ENCODE assay signal across 9 cellular contexts in genomic region chr17:2068589-2069051, GRCh38. TPM values are rescaled to one million over a fixed set of nuclear protein-coding genes. Genes with fewer than 3 reads are reported as not detected.
A peak's percentile ranks its signal among the peaks of the same experiment; 100 is the strongest.
DNase-seq lines count a peak whose midpoint lies in the region; ATAC-seq, FAIRE-seq and TF ChIP-seq lines count a peak whose summit lies in the region.
"Had no signal": no experiment of that assay in that cellular context is flagged by ENCODE, and none has a peak within 500 bp of the region (broad histone marks: within the 10 kb centered on the region; RNA-seq: fewer than 3 reads in every experiment).

No MANE protein-coding gene starts in this region.

- H3K36me3 Mint-ChIP-seq in MCF 10A (ENCODE audit: insufficient read depth, unreplicated experiment): peaks cover 18% of the 10 kb centered on the region
- H3K36me3 Mint-ChIP-seq in activated naive CD8-positive, alpha-beta T cell: peaks cover 29% of the 10 kb centered on the region

- no peaks in the 10 kb centered on the region for H3K27me3 Mint-ChIP-seq in MCF 10A (ENCODE audit: insufficient read depth, unreplicated experiment)
- H3K27me3 Mint-ChIP-seq in activated naive CD8-positive, alpha-beta T cell: no peaks in the 10 kb centered on the region

- DNase-seq in breast epithelium (ENCODE audit: low spot score in 2 of 2) (no peak), MCF 10A (ENCODE audit: unreplicated experiment) (no peak), kidney (peak; percentile 79), upper lobe of left lung (peak in 1 of 2 donors; percentile 65), GM19240 (ENCODE audit: insufficient read length, low spot score) (no peak), D721Med (ENCODE audit: insufficient read length, low spot score) (no peak), dedifferentiated amniotic fluid mesenchymal stem cell (ENCODE audit: extremely low spot score) (no peak)

- H3K27ac Mint-ChIP-seq in MCF 10A (ENCODE audit: low read depth, unreplicated experiment): no peak overlapping the region
- H3K27ac Mint-ChIP-seq in activated naive CD8-positive, alpha-beta T cell: peak overlapping the region; percentile 61

- no peaks in the 10 kb centered on the region for H3K27me3 ChIP-seq in breast epithelium
- no peaks in the 10 kb centered on the region for H3K27me3 ChIP-seq in upper lobe of left lung

- POLR2A ChIA-PET in MCF 10A (lab: Yijun Ruan, JAX): interaction anchor here (0.6 kb wide), 1 partner anchor 72 kb away, joined by 4 read pairs; no protein-coding TSS in a partner anchor

- CTCF ChIA-PET in MCF 10A (lab: Yijun Ruan, JAX): interaction anchor here (1.2 to 1.8 kb wide), 3 partner anchors 13 to 177 kb away, joined by 3 to 6 read pairs (median 4); partner anchors contain the start of gene HIC1

- no peaks in the 10 kb centered on the region for H3K4me1 Mint-ChIP-seq in MCF 10A (ENCODE audit: insufficient read depth, unreplicated experiment)
- H3K4me1 Mint-ChIP-seq in activated naive CD8-positive, alpha-beta T cell (ENCODE audit: low read depth): peaks cover 27% of the 10 kb centered on the region

- peaks cover 11 to 12% of the 10 kb centered on the region in 2 donors for H3K4me1 ChIP-seq in breast epithelium
- peaks cover 0 to 18% of the 10 kb centered on the region in 2 donors for H3K4me1 ChIP-seq in kidney (ENCODE audit: control insufficient read depth in 1 of 2, insufficient read depth in 1 of 2, low read depth in 1 of 2, low read length in 2 of 2)
- peaks cover 54 to 70% (median 62%) of the 10 kb centered on the region in 4 donors for H3K4me1 ChIP-seq in upper lobe of left lung

- H3K4me3 Mint-ChIP-seq in MCF 10A (ENCODE audit: unreplicated experiment): no peak overlapping the region
- peak overlapping the region; percentile 40 for H3K4me3 Mint-ChIP-seq in activated naive CD8-positive, alpha-beta T cell
- H3K4me3 Mint-ChIP-seq: activated naive CD4-positive, alpha-beta T cell treated with anti-CD3 and anti-CD28 coated beads, Interleukin-2, amount 50 U/mL, for 24 hours had no signal

- no peak for ATAC-seq in upper lobe of left lung (ENCODE audit: low FRiP score in 2 of 2)

- H3K4me3 ChIP-seq in breast epithelium (no peak overlapping the region), kidney (ENCODE audit: low read length in 2 of 2) (no peak overlapping the region), upper lobe of left lung (no peak overlapping the region)

- TF ChIP-seq CTCF in breast epithelium (IDR thresholded peaks at IDR 0.05) (no peak), MCF 10A (IDR thresholded peaks at IDR 0.05; ENCODE audit: unreplicated experiment) (no peak), kidney (IDR thresholded peaks at IDR 0.05; ENCODE audit: borderline replicate concordance, extremely low read depth, insufficient read depth) (no peak), upper lobe of left lung (IDR thresholded peaks at IDR 0.05) (no peak), D721Med (IDR thresholded peaks at IDR 0.05; ENCODE audit: insufficient read depth, missing control alignments) (no peak)

- intact Hi-C loops in breast epithelium (cut with DNase I; ENCODE audit: low total_unique reads) (no loop called here), MCF 10A (cut with micrococcal nuclease) (no loop called here), kidney (cut with DNase I) (no loop called here)

- TF ChIP-seq EP300 in upper lobe of left lung (IDR thresholded peaks at IDR 0.05): no peak

- H3K9me3 Mint-ChIP-seq in MCF 10A (ENCODE audit: unreplicated experiment): no peaks in the 10 kb centered on the region
- H3K9me3 Mint-ChIP-seq in activated naive CD8-positive, alpha-beta T cell (ENCODE audit: low read depth): no peaks in the 10 kb centered on the region
- H3K9me3 Mint-ChIP-seq: activated naive CD4-positive, alpha-beta T cell treated with anti-CD3 and anti-CD28 coated beads, Interleukin-2, amount 50 U/mL, for 24 hours had no signal

- no peak for FAIRE-seq in kidney (lab: Jason Lieb, UNC)
- no peak for FAIRE-seq in D721Med (lab: Jason Lieb, UNC)

- H3K27ac ChIP-seq in breast epithelium: peak overlapping the region; percentile 78 to 89
- no peak overlapping the region for H3K27ac ChIP-seq in kidney (ENCODE audit: low read depth in 2 of 2, low read length in 2 of 2)
- H3K27ac ChIP-seq in upper lobe of left lung: peak overlapping the region; percentile 9 to 84 (median 70)

- BruUV-seq in MCF 10A (replicated peaks; lab: Mats Ljungman, UMichigan): no TSS peak

- WGBS in upper lobe of left lung, 2 donors: 80 to 82% methylated on average over 12 to 13 of the region's 15 CpGs

- H3K9me3 ChIP-seq in breast epithelium (no peaks in the 10 kb centered on the region), kidney (ENCODE audit: control insufficient read depth in 1 of 2, low read length in 2 of 2) (no peaks in the 10 kb centered on the region), upper lobe of left lung (no peaks in the 10 kb centered on the region)

- H3K36me3 ChIP-seq in breast epithelium (no peaks in the 10 kb centered on the region), kidney (ENCODE audit: control insufficient read depth in 1 of 2, insufficient read depth in 2 of 2, low read length in 2 of 2) (peaks cover 0 to 6% of the 10 kb centered on the region in 2 donors), upper lobe of left lung (peaks cover 0 to 27% (median 15%) of the 10 kb centered on the region in 4 donors)

- TF ChIP-seq POLR2A in breast epithelium (IDR thresholded peaks at IDR 0.05) (no peak), upper lobe of left lung (IDR thresholded peaks at IDR 0.05) (no peak)

- H3K9ac ChIP-seq in kidney (ENCODE audit: low read length in 2 of 2): no peak overlapping the region

RNA-seq across cellular contexts. Expression of gene HIC1, which starts 13.7 kb away (rescaled TPM):
- total RNA-seq in breast epithelium (10 to 100 TPM; 12.6 to 16.4 (median 12.7) TPM), MCF 10A (2022) (0.59 and 1.0 TPM in 2 replicates), kidney (13.0 TPM), upper lobe of left lung (10 to 100 TPM in 5 of 6 donors, 1 to 10 TPM in 1; 8.0 to 25.5 (median 19.1) TPM)
- 2.7 TPM for polyA plus RNA-seq in kidney (ENCODE audit: insufficient read depth, low read depth, low replicate concordance)

RNA-seq across cellular contexts. Expression of gene OVCA2, which starts 26.8 kb away (rescaled TPM):
- total RNA-seq in breast epithelium: 10 to 100 TPM; 24.3 to 35.4 (median 32.5) TPM
- total RNA-seq in MCF 10A (2022): 28.8 and 33.5 TPM in 2 replicates
- total RNA-seq in kidney: 22.9 TPM
- polyA plus RNA-seq in kidney (ENCODE audit: insufficient read depth, low read depth, low replicate concordance): 63.6 TPM
- total RNA-seq in upper lobe of left lung: 10 to 100 TPM; 20.1 to 56.1 (median 33.5) TPM

RNA-seq across cellular contexts. Expression of gene DPH1, which starts 38.7 kb away (rescaled TPM):
- total RNA-seq in breast epithelium (10 to 100 TPM; 28.3 to 66.6 (median 55.7) TPM), MCF 10A (2022) (29.7 and 45.2 TPM in 2 replicates), kidney (49.4 TPM), upper lobe of left lung (100 to 1,000 TPM in 1 of 6 donors, 10 to 100 TPM in 5; 28.8 to 129 (median 45.1) TPM)
- polyA plus RNA-seq in kidney (ENCODE audit: insufficient read depth, low read depth, low replicate concordance): 23.3 TPM

RNA-seq across cellular contexts. Expression of gene RTN4RL1, which starts 43.5 kb away (rescaled TPM):
- total RNA-seq in breast epithelium (10 to 100 TPM in 2 of 3 donors, 1 to 10 TPM in 1; 3.8 to 19.6 (median 14.1) TPM), MCF 10A (2022) (2.9 and 3.6 TPM in 2 replicates), kidney (10.7 TPM), upper lobe of left lung (1 to 10 TPM; 5.1 to 7.3 (median 6.2) TPM)
- polyA plus RNA-seq in kidney (ENCODE audit: insufficient read depth, low read depth, low replicate concordance): 2.0 TPM

Comparison
In these comparisons a context has a peak if more than half of its experiments do, and no peak if none do; other contexts are left out.
1. H3K27ac ChIP-seq: peak in breast epithelium (2 of 2) and upper lobe of left lung (4 of 4); none in kidney (0 of 2).